12 cellular contexts compared by ENCODE assay signal in the genomic region with DNA sequence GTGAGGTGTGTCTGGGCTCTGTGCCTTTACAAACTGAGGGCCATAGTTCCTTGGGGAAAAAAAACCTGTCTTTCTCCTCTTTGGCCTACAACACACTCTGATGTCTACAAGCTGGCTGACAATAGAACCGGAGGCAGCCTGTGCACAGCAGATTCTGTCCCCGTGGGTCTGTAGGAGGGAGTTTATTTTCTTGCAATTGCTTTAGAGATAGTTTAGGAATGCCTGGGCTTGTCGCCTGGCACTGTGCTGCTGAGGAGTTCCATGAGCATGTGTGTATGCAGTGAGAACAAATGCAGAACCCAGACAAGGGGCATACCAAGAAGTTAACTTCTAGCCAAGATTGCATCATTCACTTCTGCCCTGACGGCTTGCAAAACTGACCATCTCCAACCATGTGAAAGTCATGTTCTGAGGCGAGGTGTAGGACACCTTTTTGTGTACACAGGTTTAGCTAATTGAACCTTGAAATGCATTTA.
DNase-seq lines count a peak whose midpoint lies in the region; ATAC-seq and TF ChIP-seq lines count a peak whose summit lies in the region.
"Had no signal": no experiment of that assay in that cellular context is flagged by ENCODE, and none has a peak within 500 bp of the region (broad histone marks: within the 10 kb centered on the region; RNA-seq: fewer than 3 reads in every experiment).

No MANE protein-coding gene starts in this region.

- no peak overlapping the region for H3K4me3 ChIP-seq in AG10803 (ENCODE audit: low read length)
- H3K4me3 ChIP-seq: HAP-1 had no signal

- ATAC-seq in GM18870 (IDR thresholded peaks at IDR 0.05; ENCODE audit: unreplicated experiment) (no peak), GM19395 (IDR thresholded peaks at IDR 0.05; ENCODE audit: unreplicated experiment) (no peak)

- DNase-seq in AG10803 (ENCODE audit: low read depth) = peak; percentile 98
- peak; percentile 59 for DNase-seq in SKM-1 (lab: John Stamatoyannopoulos, UW; ENCODE audit: unreplicated experiment)
- DNase-seq in fibroblast of the conjunctiva (ENCODE audit: low read depth) = peak; percentile 80
- peak; percentile 65 for DNase-seq in non-pigmented ciliary epithelial cell (ENCODE audit: low read depth)
- no peak for DNase-seq in NCI-H524 treated with DMSO at 0.1 percent for 48 hours (lab: John Stamatoyannopoulos, UW)
- no peak for DNase-seq in stimulated activated CD4-positive, alpha-beta T cell treated with anti-CD3 and anti-CD28 coated beads, Interleukin-2, amount 100 ng/mL, for 48 hours
- DNase-seq: CD8-positive, alpha-beta memory T cell; NCI-H526 treated with DMSO at 0.1 percent for 48 hours; T1000 had no signal

- TF ChIP-seq CTCF in AG10803 (conservative IDR thresholded peaks at IDR 0.05; ENCODE audit: low read length) = no peak

Comparison
In these comparisons a context has a peak if more than half of its experiments do, and no peak if none do; other contexts are left out.
1. DNase-seq: peak in AG10803 (single experiment), SKM-1 (single experiment), fibroblast of the conjunctiva (single experiment) and non-pigmented ciliary epithelial cell (single experiment); none in NCI-H524 treated with DMSO at 0.1 percent for 48 hours (single experiment) and stimulated activated CD4-positive, alpha-beta T cell treated with anti-CD3 and anti-CD28 coated beads, Interleukin-2, amount 100 ng/mL, for 48 hours (0 of 2).